ENCODE assay signal across 8 cellular contexts in genomic region chr13:20902438-20903163, GRCh38. TPM values are rescaled to one million over a fixed set of nuclear protein-coding genes. Genes with fewer than 3 reads are reported as not detected.
A peak's percentile ranks its signal among the peaks of the same experiment; 100 is the strongest.
DNase-seq lines count a peak whose midpoint lies in the region; ATAC-seq and TF ChIP-seq lines count a peak whose summit lies in the region.

TSS of gene XPO4 (minus strand) at chr13:20902746. CDS start at chr13:20902738, 8 bp downstream.

- H3K36me3 ChIP-seq in DOHH2 (ENCODE audit: control insufficient read depth, low read length), result peaks cover 37% of the 10 kb centered on the region
- peaks cover 2 to 19% of the 10 kb centered on the region in 2 donors for H3K36me3 ChIP-seq in neuronal stem cell (replicated peaks in 1 of 2; ENCODE audit: control insufficient read depth in 2 of 2, insufficient read depth in 2 of 2, low read length in 2 of 2)

- H3K9me3 ChIP-seq in DOHH2 (ENCODE audit: control insufficient read depth, insufficient read depth, low read length) (no peaks in the 10 kb centered on the region), neuronal stem cell (replicated peaks in 1 of 2; ENCODE audit: control insufficient read depth in 2 of 2, insufficient read depth in 1 of 2, low read depth in 1 of 2, low read length in 2 of 2) (no peaks in the 10 kb centered on the region)

- no peak within 1 kb of the TSS for H2BK120ac ChIP-seq in neuronal stem cell (ENCODE audit: low read depth, low read length)

- H2BK12ac ChIP-seq in neuronal stem cell (ENCODE audit: low read length), result peak within 1 kb of the TSS; percentile 73

- H3K4me2 ChIP-seq in DOHH2 (ENCODE audit: low read length) (peak within 1 kb of the TSS; percentile 83), neuronal stem cell (ENCODE audit: insufficient read depth, low read length, poor library complexity, severe bottlenecking) (peak within 1 kb of the TSS; percentile 91)

- peak; percentile 58 for DNase-seq in Jurkat, Clone E6-1 (ENCODE audit: low read depth, low spot score)
- DNase-seq in SHP77 treated with DMSO at 0.1 percent for 48 hours (lab: John Stamatoyannopoulos, UW) (peak; percentile 9), activated gamma-delta T cell treated with Interleukin-2 at 50 U/mL for 16 hours (peak; percentile 72), foreskin keratinocyte (peak; percentile 27 to 50), neuronal stem cell (ENCODE audit: low spot score) (peak; percentile 78)

- ATAC-seq in GM21576 (IDR thresholded peaks at IDR 0.05; ENCODE audit: unreplicated experiment), result peak; percentile 87
- peak; percentile 94 for ATAC-seq in foreskin keratinocyte

- no peak within 1 kb of the TSS for H4K8ac ChIP-seq in neuronal stem cell (ENCODE audit: low read depth, low read length)

- peak within 1 kb of the TSS; percentile 84 for H3K4ac ChIP-seq in neuronal stem cell (ENCODE audit: low read length)

- H3K4me1 ChIP-seq in DOHH2 (ENCODE audit: control insufficient read depth, low read length) (peaks cover 19% of the 10 kb centered on the region), foreskin keratinocyte (no peaks in the 10 kb centered on the region), neuronal stem cell (ENCODE audit: control insufficient read depth in 2 of 2, insufficient read depth in 1 of 2, low read depth in 1 of 2, low read length in 2 of 2) (peaks cover 0 to 7% of the 10 kb centered on the region in 2 donors)

- H3K27ac ChIP-seq in DOHH2 (ENCODE audit: low read depth, low read length), result peak within 1 kb of the TSS; percentile 47
- peak within 1 kb of the TSS; percentile 91 for H3K27ac ChIP-seq in foreskin keratinocyte
- peak within 1 kb of the TSS; percentile 95 for H3K27ac ChIP-seq in neuronal stem cell (replicated peaks; ENCODE audit: low read length)

- H2BK15ac ChIP-seq in neuronal stem cell (ENCODE audit: low read length), result peak within 1 kb of the TSS; percentile 75

- no peaks in the 10 kb centered on the region for H3K9me2 ChIP-seq in DOHH2 (replicated peaks; ENCODE audit: control insufficient read depth, low read length)

- TF ChIP-seq CTCF in DOHH2 (IDR thresholded peaks at IDR 0.05; ENCODE audit: low read depth, low read length, poor library complexity, severe bottlenecking) (no peak), foreskin keratinocyte (conservative IDR thresholded peaks at IDR 0.05) (peak; percentile 3), subcutaneous adipose tissue (IDR thresholded peaks at IDR 0.05; ENCODE audit: low read depth) (no peak)

- H3K9ac ChIP-seq in neuronal stem cell (ENCODE audit: low read depth, low read length, poor library complexity), result peak within 1 kb of the TSS; percentile 99

- H2BK5ac ChIP-seq in neuronal stem cell (ENCODE audit: low read length), result peak within 1 kb of the TSS; percentile 94

- peak within 1 kb of the TSS; percentile 82 for H3K14ac ChIP-seq in neuronal stem cell (ENCODE audit: low read length)

- H2AK5ac ChIP-seq in neuronal stem cell (ENCODE audit: low read depth, low read length), result peak within 1 kb of the TSS; percentile 40

- no CpG with 5 or more reads among the region's 81 CpGs for WGBS in neuronal stem cell (ENCODE audit: extremely low coverage in 2 of 2, insufficient read length in 2 of 2, insufficient replicate concordance in 1 of 2), 2 donors

- H3F3A ChIP-seq in DOHH2 (ENCODE audit: control insufficient read depth, insufficient read depth), result no peaks in the 10 kb centered on the region; the same call in 1 of the 2 replicates

- H3K18ac ChIP-seq in neuronal stem cell (ENCODE audit: low read length), result peak within 1 kb of the TSS; percentile 99

- peak within 1 kb of the TSS; percentile 99 for H2AFZ ChIP-seq in neuronal stem cell (ENCODE audit: low read length)

- H3K4me3 ChIP-seq in DOHH2 (ENCODE audit: low read length), result peak within 1 kb of the TSS; percentile 100
- peak within 1 kb of the TSS; percentile 96 for H3K4me3 ChIP-seq in Jurkat, Clone E6-1 (ENCODE audit: low read length)
- peak within 1 kb of the TSS; percentile 97 to 99 for H3K4me3 ChIP-seq in neuronal stem cell (ENCODE audit: low read length in 2 of 2)

- peaks cover 52% of the 10 kb centered on the region for H3K79me2 ChIP-seq in DOHH2 (ENCODE audit: control insufficient read depth, low read length)

- H4K20me1 ChIP-seq in DOHH2 (ENCODE audit: control insufficient read depth, insufficient read depth, low read depth, low read length), result no peaks in the 10 kb centered on the region

- peak within 1 kb of the TSS; percentile 91 for H3K23ac ChIP-seq in neuronal stem cell (ENCODE audit: low read depth, low read length, poor library complexity)

- peaks cover 7% of the 10 kb centered on the region for H3K79me1 ChIP-seq in neuronal stem cell (ENCODE audit: low read depth, low read length)

- peak within 1 kb of the TSS; percentile 53 for H4K91ac ChIP-seq in neuronal stem cell (ENCODE audit: low read depth, low read length, poor library complexity)

- H3K27me3 ChIP-seq in DOHH2 (ENCODE audit: control insufficient read depth, low read length) (no peaks in the 10 kb centered on the region), foreskin keratinocyte (no peaks in the 10 kb centered on the region), neuronal stem cell (ENCODE audit: control insufficient read depth in 3 of 3, insufficient read depth in 3 of 3, low read depth in 1 of 3, low read length in 3 of 3) (no peaks in the 10 kb centered on the region)

RNA-seq across cellular contexts. Expression of gene XPO4, which starts in this region (rescaled TPM):
- 11.4 TPM for polyA plus RNA-seq in Jurkat, Clone E6-1 (2012; ENCODE audit: insufficient read depth, insufficient read length)
- total RNA-seq in foreskin keratinocyte (21.1 and 22.5 TPM in 2 replicates), subcutaneous adipose tissue (10 to 100 TPM; 13.2 to 17.9 (median 14.9) TPM)
- 3.3 and 3.6 TPM in 2 replicates for polyA plus RNA-seq in foreskin keratinocyte
- polyA plus RNA-seq in neuronal stem cell (2013, experiment 1 of 2), result 9.9 TPM
- polyA plus RNA-seq in neuronal stem cell (2013, experiment 2 of 2), result 9.9 TPM

Comparison
In these comparisons a context has a peak if more than half of its experiments do, and no peak if none do; other contexts are left out.
1. Peak in every context shown above with its lines: DNase-seq, ATAC-seq, H3K4me3 ChIP-seq and H3K27ac ChIP-seq.
2. DNase-seq: peak in every context shown above with its lines; median percentile 78 in neuronal stem cell; 72 in activated gamma-delta T cell treated with Interleukin-2 at 50 U/mL for 16 hours; 58 in Jurkat, Clone E6-1; 38 in foreskin keratinocyte; 9 in SHP77 treated with DMSO at 0.1 percent for 48 hours.